ENCODE assay signal across 18 cellular contexts in genomic region chr17:82805254-82805653, GRCh38. TPM values are rescaled to one million over a fixed set of nuclear protein-coding genes. Genes with fewer than 3 reads are reported as not detected.
DNase-seq lines count a peak whose midpoint lies in the region; ATAC-seq and TF ChIP-seq lines count a peak whose summit lies in the region.
"Had no signal": no experiment of that assay in that cellular context is flagged by ENCODE, and none has a peak within 500 bp of the region (broad histone marks: within the 10 kb centered on the region; RNA-seq: fewer than 3 reads in every experiment).

No MANE protein-coding gene starts in this region.

- TF ChIP-seq CTCF in RWPE1 (conservative IDR thresholded peaks at IDR 0.05; ENCODE audit: low read depth) (no peak), endodermal cell (conservative IDR thresholded peaks at IDR 0.05) (no peak)

- no peak overlapping the region for H3K18ac ChIP-seq in mesenchymal stem cell (ENCODE audit: low read depth in 1 of 2, low read length in 2 of 2)

- H3K9me3 Mint-ChIP-seq in endodermal cell = peaks cover 25% of the 10 kb centered on the region

- H3K9ac ChIP-seq in endodermal cell (ENCODE audit: extremely low read depth, low read length, poor library complexity, severe bottlenecking) (no peak overlapping the region), mesenchymal stem cell (ENCODE audit: low read length) (peak overlapping the region; percentile 55), skeletal muscle tissue (ENCODE audit: low read depth in 1 of 3, low read length in 3 of 3) (peak overlapping the region; percentile 56 to 66 (median 63))
- H3K9ac ChIP-seq: BLaER1 had no signal

- ATAC-seq in sciatic nerve = no peak

- POLR2A ChIA-PET in RWPE1 (lab: Yijun Ruan, JAX; ENCODE audit: low non-redundant PET) = no interaction called here

- no peak overlapping the region for H3K4ac ChIP-seq in mesenchymal stem cell (ENCODE audit: low read depth in 1 of 2, low read length in 2 of 2)

- H3K4me3 Mint-ChIP-seq in endodermal cell = no peak overlapping the region
- H3K4me3 Mint-ChIP-seq: CD8-positive, alpha-beta memory T cell; IgD-negative memory B cell had no signal

- no peak overlapping the region for H2BK12ac ChIP-seq in mesenchymal stem cell (ENCODE audit: low read length in 2 of 2)

- no peak overlapping the region for H3K4me2 ChIP-seq in mesenchymal stem cell (ENCODE audit: low read length, poor library complexity, severe bottlenecking)
- H3K4me2 ChIP-seq: BLaER1, PC-9 had no signal

- H3K4me1 Mint-ChIP-seq in endodermal cell = no peaks in the 10 kb centered on the region

- no peak overlapping the region for H2BK5ac ChIP-seq in mesenchymal stem cell (ENCODE audit: low read depth, low read length, poor library complexity, severe bottlenecking)

- H3K36me3 ChIP-seq in endodermal cell (ENCODE audit: control insufficient read depth, insufficient read depth, low read length) (peaks cover 20% of the 10 kb centered on the region), mesenchymal stem cell (ENCODE audit: control insufficient read depth in 1 of 2, insufficient read depth in 2 of 2, low read depth in 1 of 2, low read length in 2 of 2) (peaks cover 29 to 65% of the 10 kb centered on the region in 2 experiments), skeletal muscle tissue (ENCODE audit: control insufficient read depth in 3 of 3, insufficient read depth in 3 of 3, low read length in 3 of 3) (peaks cover 9 to 14% (median 12%) of the 10 kb centered on the region in 3 donors)

- CTCF ChIA-PET in RWPE1 (lab: Yijun Ruan, JAX) = interaction anchor here (0.5 to 0.6 kb wide), 3 partner anchors 12 to 74 kb away, joined by 5 to 6 read pairs (median 6); no protein-coding TSS in a partner anchor

- H3K14ac ChIP-seq in mesenchymal stem cell (ENCODE audit: low read length in 2 of 2) = no peak overlapping the region

- peaks cover 38% of the 10 kb centered on the region for H3K36me3 Mint-ChIP-seq in endodermal cell (ENCODE audit: low read depth)

- 93 to 96% methylated on average over 9 to 13 of the region's 13 CpGs for WGBS in endodermal cell (ENCODE audit: insufficient coverage in 1 of 2, insufficient read length in 1 of 2), 2 experiments
- 98% methylated on average over 13 of the region's 13 CpGs for WGBS in mesenchymal stem cell

- H3K4me3 ChIP-seq in endodermal cell (ENCODE audit: low read length) = no peak overlapping the region
- H3K4me3 ChIP-seq in mesenchymal stem cell (ENCODE audit: insufficient read depth in 1 of 2, low read depth in 1 of 2, low read length in 2 of 2) = peak overlapping the region in 1 of 2 experiments; percentile 43
- peak overlapping the region in 2 of 3 donors; percentile 32 to 41 for H3K4me3 ChIP-seq in skeletal muscle tissue (ENCODE audit: low read length in 3 of 3)
- H3K4me3 ChIP-seq: BLaER1, PC-9 had no signal

- no peak overlapping the region for H2BK15ac ChIP-seq in mesenchymal stem cell (ENCODE audit: low read depth, poor library complexity, severe bottlenecking)

- peak overlapping the region; percentile 22 for H3K27ac ChIP-seq in RWPE1
- H3K27ac ChIP-seq in endodermal cell (ENCODE audit: low read depth, low read length) = peak overlapping the region; percentile 24
- H3K27ac ChIP-seq in mesenchymal stem cell (ENCODE audit: low read length, poor library complexity, severe bottlenecking) = no peak overlapping the region
- H3K27ac ChIP-seq in skeletal muscle tissue (ENCODE audit: low read depth, low read length) = peak overlapping the region; percentile 84
- H3K27ac ChIP-seq: BLaER1, PC-9 had no signal

- H3K27me3 ChIP-seq in endodermal cell (ENCODE audit: control insufficient read depth, insufficient read depth, low read length, poor library complexity, severe bottlenecking) (no peaks in the 10 kb centered on the region), mesenchymal stem cell (ENCODE audit: control insufficient read depth in 1 of 2, insufficient read depth in 1 of 2, low read length in 2 of 2) (no peaks in the 10 kb centered on the region), skeletal muscle tissue (ENCODE audit: control insufficient read depth in 3 of 3, insufficient read depth in 3 of 3, low read length in 3 of 3) (no peaks in the 10 kb centered on the region)
- H3K27me3 ChIP-seq: BLaER1 had no signal

- H3K4me1 ChIP-seq in endodermal cell (ENCODE audit: control insufficient read depth, insufficient read depth, low read length) = no peaks in the 10 kb centered on the region
- peaks cover 10% of the 10 kb centered on the region for H3K4me1 ChIP-seq in mesenchymal stem cell (ENCODE audit: control insufficient read depth, insufficient read depth, low read depth, low read length)
- H3K4me1 ChIP-seq in skeletal muscle tissue (ENCODE audit: control insufficient read depth in 3 of 3, insufficient read depth in 3 of 3, low read length in 3 of 3) = peaks cover 21 to 29% (median 25%) of the 10 kb centered on the region in 3 donors

- no peak overlapping the region for H3K23ac ChIP-seq in mesenchymal stem cell (ENCODE audit: low read length in 2 of 2)

- no peak for DNase-seq in RWPE1 (ENCODE audit: low spot score)
- no peak for DNase-seq in endodermal cell
- DNase-seq in mesenchymal stem cell = no peak
- no peak for DNase-seq in sciatic nerve (ENCODE audit: low spot score)
- DNase-seq in Ammon's horn (ENCODE audit: low spot score) = no peak
- DNase-seq in activated T-cell treated with anti-CD3 and anti-CD28 coated beads for 4 hours = no peak
- DNase-seq in SIG-M5 treated with dmso at 0.1 percent for 504 hours (lab: John Stamatoyannopoulos, UW; ENCODE audit: unreplicated experiment) = no peak
- DNase-seq: CD8-positive, alpha-beta memory T cell; EL; NCI-H187 treated with DMSO at 0.1 percent for 48 hours; NCI-H2171; NCI-H446 treated with DMSO at 0.1 percent for 48 hours; NCI-H748 treated with DMSO at 0.1 percent for 48 hours; PC-9 had no signal

- H3K9me3 ChIP-seq in endodermal cell (ENCODE audit: control insufficient read depth, low read length) (no peaks in the 10 kb centered on the region), mesenchymal stem cell (ENCODE audit: control insufficient read depth, low read length) (no peaks in the 10 kb centered on the region), skeletal muscle tissue (ENCODE audit: control insufficient read depth in 3 of 3, low read length in 3 of 3) (no peaks in the 10 kb centered on the region)

- H4K91ac ChIP-seq in mesenchymal stem cell (ENCODE audit: low read length) = no peak overlapping the region

- intact Hi-C loops in sciatic nerve (cut with DNase I) = no loop called here

- no peak overlapping the region for H3K27ac Mint-ChIP-seq in endodermal cell
- H3K27ac Mint-ChIP-seq: CD8-positive, alpha-beta memory T cell had no signal

- H2AFZ ChIP-seq in mesenchymal stem cell (ENCODE audit: low read depth, low read length) = no peak overlapping the region
- H2AFZ ChIP-seq: PC-9 had no signal

- no peaks in the 10 kb centered on the region for H3K27me3 Mint-ChIP-seq in endodermal cell (ENCODE audit: insufficient read depth)
- H3K27me3 Mint-ChIP-seq: CD8-positive, alpha-beta memory T cell; IgD-negative memory B cell had no signal

- H2BK120ac ChIP-seq in mesenchymal stem cell (ENCODE audit: low read depth, low read length) = no peak overlapping the region

- peaks cover 13% of the 10 kb centered on the region for H3K79me1 ChIP-seq in mesenchymal stem cell (replicated peaks; ENCODE audit: low read length, poor library complexity, severe bottlenecking)

- H2AK5ac ChIP-seq in mesenchymal stem cell (ENCODE audit: low read length, severe bottlenecking) = no peak overlapping the region

- H4K8ac ChIP-seq in mesenchymal stem cell (ENCODE audit: low read length) = no peak overlapping the region

RNA-seq across cellular contexts. Expression of gene ZNF750, which starts 34.6 kb away (rescaled TPM):
- not detected for total RNA-seq in endodermal cell
- polyA plus RNA-seq in endodermal cell (2013, experiment 1 of 2) = not detected
- not detected for polyA plus RNA-seq in endodermal cell (2013, experiment 2 of 2)
- polyA plus RNA-seq in mesenchymal stem cell (2013, experiment 1 of 2) = not detected
- not detected for polyA plus RNA-seq in mesenchymal stem cell (2013, experiment 2 of 2)
- total RNA-seq in skeletal muscle tissue = not detected
- total RNA-seq in sciatic nerve = not detected
- total RNA-seq: CD8-positive, alpha-beta memory T cell; LHCN-M2 had no signal
- polyA plus RNA-seq: CD8-positive, alpha-beta memory T cell; IgD-negative memory B cell had no signal

RNA-seq across cellular contexts. Expression of gene TBCD, which starts 53.4 kb away (rescaled TPM):
- total RNA-seq in endodermal cell (100 to 1,000 TPM; 107 TPM), skeletal muscle tissue (27.1 TPM), sciatic nerve (122 TPM)
- 107 TPM for polyA plus RNA-seq in endodermal cell (2013, experiment 1 of 2)
- polyA plus RNA-seq in endodermal cell (2013, experiment 2 of 2) = 106 TPM
- polyA plus RNA-seq in mesenchymal stem cell (2013, experiment 1 of 2) = 21.3 TPM
- 19.9 TPM for polyA plus RNA-seq in mesenchymal stem cell (2013, experiment 2 of 2)
